In genomic region chr2:177618270-177619253, GRCh38 we compare ENCODE assay signal across 8 cellular contexts.
DNase-seq lines count a peak whose midpoint lies in the region; ATAC-seq and TF ChIP-seq lines count a peak whose summit lies in the region.

No MANE protein-coding gene starts in this region.

- peak overlapping the region; percentile 61 for H3K4me3 ChIP-seq in H7 (ENCODE audit: insufficient read depth, low read depth, low read length)
- H3K4me3 ChIP-seq in Loucy (ENCODE audit: low read length, poor library complexity, severe bottlenecking): peak overlapping the region; percentile 80
- H3K4me3 ChIP-seq in stomach: peak overlapping the region; percentile 73 to 89 (median 77)

- peak overlapping the region; percentile 95 for H3K4me3 Mint-ChIP-seq in neural crest cell

- no peaks in the 10 kb centered on the region for H3K9me2 ChIP-seq in Loucy (replicated peaks; ENCODE audit: low read depth, low read length)

- no peak for TF ChIP-seq CTCF in Loucy (conservative IDR thresholded peaks at IDR 0.05; ENCODE audit: low read length)
- no peak for TF ChIP-seq CTCF in foreskin keratinocyte (conservative IDR thresholded peaks at IDR 0.05)
- TF ChIP-seq CTCF in neural crest cell (conservative IDR thresholded peaks at IDR 0.05): no peak
- TF ChIP-seq CTCF in stomach (IDR thresholded peaks at IDR 0.05): peak in 1 of 7 experiments; percentile 28

- H3F3A ChIP-seq in Loucy (ENCODE audit: low read depth): no peaks in the 10 kb centered on the region

- H3K9me3 Mint-ChIP-seq in neural crest cell: peaks cover 6% of the 10 kb centered on the region

- H3K4me1 ChIP-seq in Loucy (ENCODE audit: insufficient read depth, low read length, poor library complexity, severe bottlenecking): peaks cover 6% of the 10 kb centered on the region
- no peaks in the 10 kb centered on the region for H3K4me1 ChIP-seq in foreskin keratinocyte
- H3K4me1 ChIP-seq in stomach: peaks cover 0 to 13% (median 9%) of the 10 kb centered on the region in 4 donors

- no peaks in the 10 kb centered on the region for H3K79me2 ChIP-seq in Loucy (ENCODE audit: insufficient read depth, low read length)

- H3K4me2 ChIP-seq in Loucy (ENCODE audit: low read depth, low read length, poor library complexity, severe bottlenecking): peak overlapping the region; percentile 61

- intact Hi-C loops in stomach (cut with DNase I; ENCODE audit: low total_unique reads): no loop called here

- H3K9me3 ChIP-seq in Loucy (ENCODE audit: insufficient read depth, low read depth, low read length) (no peaks in the 10 kb centered on the region), stomach (no peaks in the 10 kb centered on the region)

- H4K20me1 ChIP-seq in Loucy (ENCODE audit: insufficient read depth, low read length, poor library complexity, severe bottlenecking): no peaks in the 10 kb centered on the region

- no peak for TF ChIP-seq EP300 in stomach (IDR thresholded peaks at IDR 0.05)

- peak overlapping the region; percentile 74 for H3K9ac ChIP-seq in Loucy (ENCODE audit: low read depth, low read length, poor library complexity, severe bottlenecking)

- no peak for TF ChIP-seq POLR2A in stomach (IDR thresholded peaks at IDR 0.05)

- peak; percentile 98 for ATAC-seq in foreskin keratinocyte

- WGBS in stomach, 5 donors: 1 to 5% (median 3%) methylated on average over 30 to 76 of the region's 76 CpGs

- H3K27ac ChIP-seq in foreskin keratinocyte (peak overlapping the region; percentile 94), stomach (peak overlapping the region; percentile 95 to 98 (median 96))

- DNase-seq in ELR (ENCODE audit: low read depth) (peak; percentile 89), H7 (peak; percentile 88), SHP77 treated with DMSO at 0.1 percent for 48 hours (lab: John Stamatoyannopoulos, UW) (peak; percentile 73), foreskin keratinocyte (peak; percentile 69 to 85), neural crest cell (ENCODE audit: low read depth, low spot score) (peak; percentile 80), stomach (peak; percentile 93)
- peak; percentile 83 for DNase-seq in activated gamma-delta T cell treated with anti-CD3 and anti-CD28 coated beads, Interleukin-2, amount 50 U/mL, for 16 hours (ENCODE audit: low read depth)

- H3K36me3 Mint-ChIP-seq in neural crest cell (ENCODE audit: low read depth): peaks cover 5% of the 10 kb centered on the region

- H3K27ac Mint-ChIP-seq in neural crest cell (ENCODE audit: unreplicated experiment): peak overlapping the region; percentile 100

- H3K27me3 Mint-ChIP-seq in neural crest cell (ENCODE audit: low read depth): no peaks in the 10 kb centered on the region

- peaks cover 25% of the 10 kb centered on the region for H3K4me1 Mint-ChIP-seq in neural crest cell

- H3K27me3 ChIP-seq in H7 (ENCODE audit: control insufficient read depth, insufficient read depth, low read length) (no peaks in the 10 kb centered on the region), Loucy (ENCODE audit: insufficient read depth, low read length, poor library complexity, severe bottlenecking) (no peaks in the 10 kb centered on the region), foreskin keratinocyte (no peaks in the 10 kb centered on the region), stomach (no peaks in the 10 kb centered on the region)

- H3K36me3 ChIP-seq in H7 (replicated peaks; ENCODE audit: control insufficient read depth, insufficient read depth, low read length): no peaks in the 10 kb centered on the region
- no peaks in the 10 kb centered on the region for H3K36me3 ChIP-seq in Loucy (ENCODE audit: insufficient read depth, low read length)
- no peaks in the 10 kb centered on the region for H3K36me3 ChIP-seq in stomach

- peak overlapping the region; percentile 96 for H2AFZ ChIP-seq in Loucy (ENCODE audit: low read length)

Comparison
In these comparisons a context has a peak if more than half of its experiments do, and no peak if none do; other contexts are left out.
1. Peak in every context shown above with its lines: DNase-seq, ATAC-seq, H3K4me3 ChIP-seq and H3K27ac ChIP-seq.